In the genomic region with DNA sequence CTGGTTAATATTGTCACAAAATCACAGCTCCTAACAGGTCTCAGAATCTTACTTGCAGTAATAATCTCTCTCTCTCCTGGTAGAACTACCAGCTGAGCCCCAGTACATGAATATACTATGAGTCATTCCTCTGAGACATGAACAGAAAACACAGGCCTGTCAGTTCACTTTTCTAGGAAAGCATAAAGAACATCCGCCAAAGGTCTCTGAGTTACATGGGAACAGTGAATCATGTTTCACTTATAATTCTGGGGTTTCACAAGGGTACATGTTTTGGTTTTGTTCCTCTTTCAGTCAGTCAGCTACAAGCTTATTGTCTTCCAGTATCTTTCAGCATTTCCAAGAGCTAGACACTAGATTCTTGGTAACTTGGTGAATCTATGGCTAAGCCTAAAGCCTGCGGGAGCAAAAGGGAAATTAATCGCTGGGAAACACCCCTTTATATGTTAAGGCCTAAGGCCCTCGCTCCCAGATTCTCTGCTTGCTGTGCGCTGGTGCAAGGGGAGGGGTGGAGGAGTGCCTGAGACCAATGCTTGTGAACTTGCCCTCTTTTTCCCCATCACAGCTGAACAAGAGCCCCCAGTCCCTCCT, we compare ENCODE assay signal across 8 cellular contexts. TPM values are rescaled to one million over a fixed set of nuclear protein-coding genes. Genes with fewer than 3 reads are reported as not detected.
A peak's percentile ranks its signal among the peaks of the same experiment; 100 is the strongest.
DNase-seq lines count a peak whose midpoint lies in the region; ATAC-seq lines count a peak whose summit lies in the region.

No MANE protein-coding gene starts in this region.

- H3K4me3 ChIP-seq in SJSA1 (no peak overlapping the region), mesodermal cell (ENCODE audit: extremely low read depth, insufficient read depth, low read length, poor library complexity, severe bottlenecking) (no peak overlapping the region), thymus (ENCODE audit: low read length) (no peak overlapping the region)

- H3K27me3 ChIP-seq in SJSA1 (replicated peaks) = no peaks in the 10 kb centered on the region
- no peaks in the 10 kb centered on the region for H3K27me3 ChIP-seq in thymus (ENCODE audit: control insufficient read depth, insufficient read depth)

- H3K36me3 ChIP-seq in SJSA1 (peaks cover 88% of the 10 kb centered on the region), mesodermal cell (ENCODE audit: control insufficient read depth, insufficient read depth, low read length) (peaks cover 80% of the 10 kb centered on the region), thymus (ENCODE audit: control insufficient read depth, insufficient read depth) (peaks cover 36% of the 10 kb centered on the region)

- H3K9me3 ChIP-seq in SJSA1 (replicated peaks) = no peaks in the 10 kb centered on the region; the same call in 1 of the 2 replicates
- no peaks in the 10 kb centered on the region for H3K9me3 ChIP-seq in mesodermal cell (ENCODE audit: control insufficient read depth, low read length)
- no peaks in the 10 kb centered on the region for H3K9me3 ChIP-seq in thymus (ENCODE audit: control insufficient read depth)

- H3K4me1 ChIP-seq in SJSA1 (replicated peaks) (peaks cover 16% of the 10 kb centered on the region), mesodermal cell (ENCODE audit: control insufficient read depth, insufficient read depth, low read length, poor library complexity, severe bottlenecking) (peaks cover 7% of the 10 kb centered on the region), thymus (ENCODE audit: control insufficient read depth, insufficient read depth, low read length) (no peaks in the 10 kb centered on the region)

- WGBS in mesodermal cell (ENCODE audit: insufficient coverage in 2 of 2), 2 experiments = 80 to 88% methylated on average over 1 to 5 of the region's 5 CpGs
- WGBS in thymus = 96% methylated on average over 5 of the region's 5 CpGs

- H3K27ac ChIP-seq in SJSA1 = 0 out of 2 replicates have a peak overlapping the region, but pooled peaks have one; percentile 29
- peak overlapping the region; percentile 53 for H3K27ac ChIP-seq in caudate nucleus (ENCODE audit: low read depth, low read length)
- H3K27ac ChIP-seq in mesodermal cell (ENCODE audit: low read depth, low read length, severe bottlenecking) = peak overlapping the region; percentile 58
- peak overlapping the region; percentile 74 for H3K27ac ChIP-seq in thymus (ENCODE audit: low read depth)

- DNase-seq in 8988T (peak; percentile 38), SJSA1 (ENCODE audit: low read depth in 1 of 2, low spot score in 2 of 2) (peak in 1 of 2 experiments; percentile 65), caudate nucleus (lab: John Stamatoyannopoulos, UW) (peak in 7 of 61 donors; percentile 5 to 66 (median 21)), NCI-H510A (lab: John Stamatoyannopoulos, UW) (no peak)

- ATAC-seq in GM18870 (IDR thresholded peaks at IDR 0.05; ENCODE audit: unreplicated experiment) (peak; percentile 89), HG03064 (IDR thresholded peaks at IDR 0.05; ENCODE audit: low read depth, unreplicated experiment) (peak; percentile 75)

RNA-seq across cellular contexts. Expression of a gene that starts 31.7 kb away (rescaled TPM):
- total RNA-seq in SJSA1 (2014; rRNA removed; shearing (Covaris generic)) = 68.4 and 92.0 TPM in 2 replicates
- polyA plus RNA-seq in mesodermal cell (2013, experiment 1 of 2) = 65.6 TPM
- polyA plus RNA-seq in mesodermal cell (2013, experiment 2 of 2) = 61.9 TPM
- polyA plus RNA-seq in thymus = 111 TPM

RNA-seq across cellular contexts. Expression of a gene that starts 44.9 kb away (rescaled TPM):
- total RNA-seq in SJSA1 (2014; rRNA removed; shearing (Covaris generic)) = 39.7 and 39.9 TPM in 2 replicates
- polyA plus RNA-seq in mesodermal cell (2013, experiment 1 of 2) = 33.5 TPM
- polyA plus RNA-seq in mesodermal cell (2013, experiment 2 of 2) = 31.2 TPM
- 99.1 TPM for polyA plus RNA-seq in thymus

RNA-seq across cellular contexts. Expression of a gene that starts 56.7 kb away (rescaled TPM):
- total RNA-seq in SJSA1 (2014; rRNA removed; shearing (Covaris generic)) = 1.6 TPM in 1 of 2 replicates, not detected in the other
- polyA plus RNA-seq in mesodermal cell (2013, experiment 1 of 2) = 1.7 TPM
- 3.1 TPM for polyA plus RNA-seq in mesodermal cell (2013, experiment 2 of 2)
- polyA plus RNA-seq in thymus = 3.9 TPM
